In genomic region chr1:43975249-43975961, GRCh38 we compare ENCODE assay signal across 8 cellular contexts. TPM values are rescaled to one million over a fixed set of nuclear protein-coding genes. Genes with fewer than 3 reads are reported as not detected.
A peak's percentile ranks its signal among the peaks of the same experiment; 100 is the strongest.
DNase-seq lines count a peak whose midpoint lies in the region; ATAC-seq and TF ChIP-seq lines count a peak whose summit lies in the region.

No MANE protein-coding gene starts in this region.

- intact Hi-C loops in CD4-positive, alpha-beta memory T cell (cut with micrococcal nuclease): loop anchor here (1.0 kb wide), 1 partner anchor 16 kb away; the partner anchor contains the start of gene CCDC24

- CTCF ChIA-PET in CD4-positive, alpha-beta memory T cell (lab: Charles Lee; ENCODE audit: partially characterized antibody): interaction anchor here (1.1 to 1.8 kb wide), 4 partner anchors 15 to 31 kb away, joined by 4 to 8 read pairs (median 6); no protein-coding TSS in a partner anchor
- CTCF ChIA-PET in SK-N-SH (lab: Yijun Ruan, JAX): interaction anchor here (1.2 to 2.7 kb wide), 11 partner anchors 16 to 446 kb away, joined by 3 to 15 read pairs (median 5); partner anchors contain the start of gene CCDC24

- H3K9me2 ChIP-seq in GM23338 (ENCODE audit: insufficient read depth): no peaks in the 10 kb centered on the region
- no peaks in the 10 kb centered on the region for H3K9me2 ChIP-seq in SK-N-SH

- H4K20me1 ChIP-seq in GM23338 (replicated peaks; ENCODE audit: insufficient read depth): peaks cover 22% of the 10 kb centered on the region
- H4K20me1 ChIP-seq in SK-N-SH (ENCODE audit: insufficient read depth): peaks cover 11% of the 10 kb centered on the region

- no peak for TF ChIP-seq EP300 in SK-N-SH (IDR thresholded peaks at IDR 0.05; ENCODE audit: borderline replicate concordance in 1 of 2, low read depth in 1 of 2, low read length in 1 of 2)

- H3K4me3 Mint-ChIP-seq in CD4-positive, alpha-beta memory T cell: peak overlapping the region; percentile 90 to 98 (median 93)
- peak overlapping the region; percentile 90 for H3K4me3 Mint-ChIP-seq in GM23338
- peak overlapping the region; percentile 89 for H3K4me3 Mint-ChIP-seq in central memory CD8-positive, alpha-beta T cell

- peaks cover 24 to 52% of the 10 kb centered on the region in 2 donors for H3K36me3 Mint-ChIP-seq in CD4-positive, alpha-beta memory T cell
- peaks cover 65% of the 10 kb centered on the region for H3K36me3 Mint-ChIP-seq in GM23338 (ENCODE audit: low read depth)
- H3K36me3 Mint-ChIP-seq in central memory CD8-positive, alpha-beta T cell (ENCODE audit: insufficient read depth): peaks cover 14% of the 10 kb centered on the region

- H3K4me2 ChIP-seq in GM23338 (peak overlapping the region; percentile 98), SK-N-SH (peak overlapping the region; percentile 98)

- 3% methylated on average over 29 of the region's 34 CpGs for WGBS in SK-N-SH (ENCODE audit: low lambda C conversion rate)

- peak; percentile 8 for ATAC-seq in GM23338
- ATAC-seq in central memory CD8-positive, alpha-beta T cell (replicated peaks; ENCODE audit: extremely low read depth, poor library complexity, severe bottlenecking): peak; percentile 4

- H2AFZ ChIP-seq in GM23338 (no peak overlapping the region), SK-N-SH (ENCODE audit: low read depth) (peak overlapping the region; percentile 77; the same call in 1 of the 2 replicates)

- H3K4me3 ChIP-seq in CD4-positive, alpha-beta memory T cell (ENCODE audit: low read length in 2 of 2): peak overlapping the region; percentile 90 to 96
- peak overlapping the region; percentile 96 for H3K4me3 ChIP-seq in GM23338
- peak overlapping the region; percentile 83 to 91 for H3K4me3 ChIP-seq in SK-N-SH (ENCODE audit: low read depth in 2 of 2, low read length in 1 of 2)

- peaks cover 17% of the 10 kb centered on the region for H3K79me2 ChIP-seq in GM23338 (replicated peaks; ENCODE audit: insufficient read depth)
- H3K79me2 ChIP-seq in SK-N-SH (ENCODE audit: insufficient read depth): peaks cover 61% of the 10 kb centered on the region

- no peak for TF ChIP-seq RAD21 in SK-N-SH (IDR thresholded peaks at IDR 0.05; ENCODE audit: low read length)

- H3F3A ChIP-seq in GM23338 (replicated peaks; ENCODE audit: low read depth) (peaks cover 28% of the 10 kb centered on the region; the same call in 1 of the 2 replicates), SK-N-SH (replicated peaks; ENCODE audit: insufficient read depth) (peaks cover 9% of the 10 kb centered on the region)

- peak overlapping the region; percentile 87 to 98 (median 95) for H3K27ac Mint-ChIP-seq in CD4-positive, alpha-beta memory T cell
- peak overlapping the region; percentile 52 for H3K27ac Mint-ChIP-seq in GM23338
- H3K27ac Mint-ChIP-seq in central memory CD8-positive, alpha-beta T cell (ENCODE audit: low read depth): peak overlapping the region; percentile 88

- H3K9me3 ChIP-seq in CD4-positive, alpha-beta memory T cell (ENCODE audit: control insufficient read depth in 1 of 2, low read length in 2 of 2): no peaks in the 10 kb centered on the region
- H3K9me3 ChIP-seq in SK-N-SH: no peaks in the 10 kb centered on the region

- peaks cover 40 to 73% (median 55%) of the 10 kb centered on the region in 4 donors for H3K4me1 Mint-ChIP-seq in CD4-positive, alpha-beta memory T cell
- peaks cover 45% of the 10 kb centered on the region for H3K4me1 Mint-ChIP-seq in GM23338
- peaks cover 41% of the 10 kb centered on the region for H3K4me1 Mint-ChIP-seq in central memory CD8-positive, alpha-beta T cell

- peak overlapping the region; percentile 84 for H3K9ac ChIP-seq in SK-N-SH

- POLR2A ChIA-PET in CD4-positive, alpha-beta memory T cell (lab: Charles Lee; ENCODE audit: partially characterized antibody): interaction anchor here (0.9 to 5.7 kb wide), 10 partner anchors 11 to 803 kb away, joined by 3 to 44 read pairs (median 6); partner anchors contain the start of genes CCDC24, CFAP57, EBNA1BP2 and IPO13
- POLR2A ChIA-PET in SK-N-SH (lab: Yijun Ruan, JAX): interaction anchor here (0.6 to 1.8 kb wide), 8 partner anchors 13 to 825 kb away, joined by 3 to 5 read pairs (median 3); partner anchors contain the start of genes CCDC24 and PLK3

- DNase-seq in CD4-positive, alpha-beta memory T cell: peak; percentile 48 to 70 (median 50)
- DNase-seq in GM23338 (ENCODE audit: low spot score): peak; percentile 56
- DNase-seq in SK-N-SH: no peak
- no peak for DNase-seq in central memory CD8-positive, alpha-beta T cell (ENCODE audit: low spot score in 2 of 2)
- DNase-seq in stimulated activated CD8-positive, alpha-beta memory T cell treated with anti-CD3 and anti-CD28 coated beads, Interleukin-4, amount 100 ng/mL, for 48 hours: peak; percentile 42
- no peak for DNase-seq in foreskin melanocyte
- DNase-seq in cortex of kidney (lab: John Stamatoyannopoulos, UW): no peak

- H3K27ac ChIP-seq in CD4-positive, alpha-beta memory T cell (ENCODE audit: low read depth, low read length): peak overlapping the region; percentile 83
- H3K27ac ChIP-seq in GM23338 (ENCODE audit: low read depth) (0 out of 2 replicates have a peak overlapping the region, but pooled peaks have one; percentile 59), SK-N-SH (ENCODE audit: low read depth in 2 of 2, low read length in 1 of 2) (peak overlapping the region; percentile 66 to 87; a peak in 3 of 4 replicates), layer of hippocampus (ENCODE audit: low read depth, low read length) (peak overlapping the region; percentile 88)

- TF ChIP-seq CTCF in GM23338 (conservative IDR thresholded peaks at IDR 0.05; ENCODE audit: low read depth in 2 of 2): no peak
- TF ChIP-seq CTCF in SK-N-SH (IDR thresholded peaks at IDR 0.05): no peak

- no peaks in the 10 kb centered on the region for H3K27me3 ChIP-seq in CD4-positive, alpha-beta memory T cell (ENCODE audit: insufficient read depth, low read length)
- no peaks in the 10 kb centered on the region for H3K27me3 ChIP-seq in GM23338 (ENCODE audit: insufficient read depth)
- H3K27me3 ChIP-seq in SK-N-SH (ENCODE audit: insufficient read depth): no peaks in the 10 kb centered on the region
- H3K27me3 ChIP-seq in layer of hippocampus (ENCODE audit: control insufficient read depth, insufficient read depth, low read length): no peaks in the 10 kb centered on the region

- H3K4me1 ChIP-seq in CD4-positive, alpha-beta memory T cell (ENCODE audit: insufficient read depth, low read length): peaks cover 54% of the 10 kb centered on the region
- H3K4me1 ChIP-seq in GM23338 (ENCODE audit: insufficient read depth) (peaks cover 32% of the 10 kb centered on the region), SK-N-SH (ENCODE audit: control insufficient read depth in 1 of 2, insufficient read depth in 2 of 2, low read depth in 1 of 2, low read length in 1 of 2) (peaks cover 8 to 53% of the 10 kb centered on the region in 2 experiments; a peak in 1 of 4 replicates)

- H3K27me3 Mint-ChIP-seq in CD4-positive, alpha-beta memory T cell: no peaks in the 10 kb centered on the region
- H3K27me3 Mint-ChIP-seq in GM23338 (ENCODE audit: insufficient read depth, low read depth, poor library complexity): peaks cover 28% of the 10 kb centered on the region
- H3K27me3 Mint-ChIP-seq in central memory CD8-positive, alpha-beta T cell: no peaks in the 10 kb centered on the region

- H3K9me3 Mint-ChIP-seq in CD4-positive, alpha-beta memory T cell: no peaks in the 10 kb centered on the region
- no peaks in the 10 kb centered on the region for H3K9me3 Mint-ChIP-seq in GM23338
- H3K9me3 Mint-ChIP-seq in central memory CD8-positive, alpha-beta T cell: no peaks in the 10 kb centered on the region

- H3K36me3 ChIP-seq in CD4-positive, alpha-beta memory T cell (ENCODE audit: insufficient read depth, low read length): peaks cover 29% of the 10 kb centered on the region
- H3K36me3 ChIP-seq in GM23338 (ENCODE audit: insufficient read depth): 0 out of 2 replicates have a peak, but pooled peaks cover 7% of the 10 kb centered on the region
- H3K36me3 ChIP-seq in SK-N-SH (replicated peaks in 1 of 2; ENCODE audit: control insufficient read depth in 1 of 2, insufficient read depth in 2 of 2, low read length in 1 of 2): peaks cover 16 to 47% of the 10 kb centered on the region in 2 experiments

RNA-seq across cellular contexts. Expression of gene ATP6V0B, which starts 0.6 kb away (rescaled TPM):
- total RNA-seq in CD4-positive, alpha-beta memory T cell: 10 to 100 TPM; 59.8 to 73.9 TPM
- polyA plus RNA-seq in CD4-positive, alpha-beta memory T cell: 100 to 1,000 TPM; 186 to 310 TPM
- 112 and 116 TPM in 2 replicates for total RNA-seq in GM23338 (2014; rRNA removed; shearing (Covaris generic))
- polyA plus RNA-seq in GM23338 (2016; fragmentation: Nextera tagmentation; extraction: Ambion mirVana) (142 and 149 TPM in 2 replicates), SK-N-SH (2012; rRNA removed) (180 and 191 TPM in 2 replicates)
- 127 and 163 TPM in 2 replicates for polyA plus RNA-seq in SK-N-SH (2012; cell fraction: cytosol; rRNA removed)
- 162 and 174 TPM in 2 replicates for polyA plus RNA-seq in SK-N-SH (2012; cell fraction: nucleus; rRNA removed)

RNA-seq across cellular contexts. Expression of gene B4GALT2, which starts 3.6 kb away (rescaled TPM):
- total RNA-seq in CD4-positive, alpha-beta memory T cell: 1 to 10 TPM in 1 of 2 experiments, under 1 TPM in 1; 0.58 to 2.1 TPM
- 1 to 10 TPM in 1 of 2 donors, under 1 TPM in 1; 0.26 to 1.5 TPM for polyA plus RNA-seq in CD4-positive, alpha-beta memory T cell
- 52.7 and 63.1 TPM in 2 replicates for total RNA-seq in GM23338 (2014; rRNA removed; shearing (Covaris generic))
- polyA plus RNA-seq in GM23338 (2016; fragmentation: Nextera tagmentation; extraction: Ambion mirVana) (22.4 and 22.8 TPM in 2 replicates), SK-N-SH (2012; rRNA removed) (43.0 and 48.0 TPM in 2 replicates)
- 26.0 and 40.2 TPM in 2 replicates for polyA plus RNA-seq in SK-N-SH (2012; cell fraction: cytosol; rRNA removed)
- polyA plus RNA-seq in SK-N-SH (2012; cell fraction: nucleus; rRNA removed): 34.8 and 35.0 TPM in 2 replicates

RNA-seq across cellular contexts. Expression of gene DPH2, which starts 5.6 kb away (rescaled TPM):
- total RNA-seq in CD4-positive, alpha-beta memory T cell: 10 to 100 TPM; 25.5 to 28.5 TPM
- polyA plus RNA-seq in CD4-positive, alpha-beta memory T cell: 10 to 100 TPM; 29.1 to 33.1 TPM
- total RNA-seq in GM23338 (2014; rRNA removed; shearing (Covaris generic)): 68.2 and 90.3 TPM in 2 replicates
- 32.1 and 35.6 TPM in 2 replicates for polyA plus RNA-seq in GM23338 (2016; fragmentation: Nextera tagmentation; extraction: Ambion mirVana)
- polyA plus RNA-seq in SK-N-SH (2012; rRNA removed): 76.9 and 97.5 TPM in 2 replicates
- polyA plus RNA-seq in SK-N-SH (2012; cell fraction: cytosol; rRNA removed): 32.3 and 45.3 TPM in 2 replicates
- polyA plus RNA-seq in SK-N-SH (2012; cell fraction: nucleus; rRNA removed): 364 and 385 TPM in 2 replicates

RNA-seq across cellular contexts. Expression of gene CCDC24, which starts 16.0 kb away (rescaled TPM):
- 1 to 10 TPM; 1.5 to 1.9 TPM for total RNA-seq in CD4-positive, alpha-beta memory T cell
- polyA plus RNA-seq in CD4-positive, alpha-beta memory T cell: 1 to 10 TPM; 1.1 to 1.4 TPM
- total RNA-seq in GM23338 (2014; rRNA removed; shearing (Covaris generic)): 8.3 and 9.5 TPM in 2 replicates
- 13.4 and 17.2 TPM in 2 replicates for polyA plus RNA-seq in GM23338 (2016; fragmentation: Nextera tagmentation; extraction: Ambion mirVana)
- polyA plus RNA-seq in SK-N-SH (2012; rRNA removed): 7.5 and 11.8 TPM in 2 replicates
- polyA plus RNA-seq in SK-N-SH (2012; cell fraction: cytosol; rRNA removed): 2.8 and 4.8 TPM in 2 replicates
- polyA plus RNA-seq in SK-N-SH (2012; cell fraction: nucleus; rRNA removed): 34.1 and 39.2 TPM in 2 replicates

RNA-seq across cellular contexts. Expression of gene IPO13, which starts 28.7 kb away (rescaled TPM):
- total RNA-seq in CD4-positive, alpha-beta memory T cell: 10 to 100 TPM; 18.5 to 20.0 TPM
- 10 to 100 TPM in 1 of 2 donors, 1 to 10 TPM in 1; 7.5 to 16.8 TPM for polyA plus RNA-seq in CD4-positive, alpha-beta memory T cell
- total RNA-seq in GM23338 (2014; rRNA removed; shearing (Covaris generic)): 17.9 and 22.8 TPM in 2 replicates
- polyA plus RNA-seq in GM23338 (2016; fragmentation: Nextera tagmentation; extraction: Ambion mirVana) (10.4 and 12.5 TPM in 2 replicates), SK-N-SH (2012; rRNA removed) (15.5 and 16.7 TPM in 2 replicates)
- 6.2 and 9.5 TPM in 2 replicates for polyA plus RNA-seq in SK-N-SH (2012; cell fraction: cytosol; rRNA removed)
- polyA plus RNA-seq in SK-N-SH (2012; cell fraction: nucleus; rRNA removed): 52.6 and 55.7 TPM in 2 replicates

Comparison
In these comparisons a context has a peak if more than half of its experiments do, and no peak if none do; other contexts are left out.
1. DNase-seq: peak in CD4-positive, alpha-beta memory T cell (5 of 5), GM23338 (single experiment) and stimulated activated CD8-positive, alpha-beta memory T cell treated with anti-CD3 and anti-CD28 coated beads, Interleukin-4, amount 100 ng/mL, for 48 hours (single experiment); none in SK-N-SH (single experiment), central memory CD8-positive, alpha-beta T cell (0 of 2), foreskin melanocyte (single experiment) and cortex of kidney (single experiment).
2. Peak in every context shown above with its lines, with median percentiles within 50 percentile points of each other: H3K27ac ChIP-seq, H3K4me3 ChIP-seq, H3K27ac Mint-ChIP-seq and H3K4me3 Mint-ChIP-seq.